9 cellular contexts compared by ENCODE assay signal in the genomic region with DNA sequence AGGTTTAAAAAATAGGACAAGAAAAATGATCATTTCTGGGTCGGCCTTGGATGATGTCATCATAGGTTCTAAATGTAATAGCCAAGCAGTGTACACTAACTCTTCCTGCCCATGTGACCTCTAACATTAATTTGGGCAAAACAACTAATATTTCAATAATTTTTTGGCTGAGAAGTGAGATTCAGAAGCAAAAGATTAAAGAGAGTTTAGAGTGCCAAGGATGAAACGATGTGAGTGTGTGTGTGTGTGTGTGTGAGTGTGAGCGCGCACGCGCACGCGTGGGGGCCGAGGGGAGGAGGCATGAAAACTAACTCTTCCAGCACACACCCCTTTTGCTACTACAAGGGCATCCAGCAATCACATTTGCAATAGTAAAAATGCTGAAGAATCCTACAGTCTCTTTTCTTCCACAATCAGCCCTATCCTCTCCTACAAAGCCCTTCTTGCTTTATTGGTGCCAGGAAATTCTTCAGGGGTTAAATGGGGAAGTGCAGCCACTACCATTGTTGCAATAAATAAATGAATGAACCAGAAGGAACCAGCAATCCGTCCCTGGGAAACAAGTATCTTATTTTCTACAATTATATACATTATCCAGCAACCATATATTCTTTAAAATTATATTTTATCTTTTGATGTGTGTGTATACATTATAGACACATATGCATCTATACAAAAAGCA. TPM values are rescaled to one million over a fixed set of nuclear protein-coding genes. Genes with fewer than 3 reads are reported as not detected.
DNase-seq lines count a peak whose midpoint lies in the region; ATAC-seq and TF ChIP-seq lines count a peak whose summit lies in the region.
"Had no signal": no experiment of that assay in that cellular context is flagged by ENCODE, and none has a peak within 500 bp of the region (broad histone marks: within the 10 kb centered on the region; RNA-seq: fewer than 3 reads in every experiment).

No MANE protein-coding gene starts in this region.

- POLR2A ChIA-PET in HEK293T (lab: Yijun Ruan, JAX) = no interaction called here

- no peaks in the 10 kb centered on the region for H4K20me1 ChIP-seq in osteoblast (ENCODE audit: insufficient read depth, low read length)

- H3K27ac ChIP-seq in osteoblast (ENCODE audit: low read depth, low read length) = peak overlapping the region; percentile 77

- no peak for ATAC-seq in HG02759 (IDR thresholded peaks at IDR 0.05; ENCODE audit: unreplicated experiment)

- no peaks in the 10 kb centered on the region for H3K9me3 ChIP-seq in BE2C
- H3K9me3 ChIP-seq in osteoblast (ENCODE audit: low read depth, low read length) = no peaks in the 10 kb centered on the region

- peak overlapping the region; percentile 33 for H2AFZ ChIP-seq in osteoblast (ENCODE audit: low read length)

- H3K4me3 ChIP-seq in BE2C (ENCODE audit: low read depth, low read length) = peak overlapping the region; percentile 54
- peak overlapping the region; percentile 58 for H3K4me3 ChIP-seq in fibroblast of villous mesenchyme (ENCODE audit: low read depth, low read length)
- peak overlapping the region; percentile 57 for H3K4me3 ChIP-seq in osteoblast (ENCODE audit: insufficient read depth, low read length)

- peaks cover 37% of the 10 kb centered on the region for H3K79me2 ChIP-seq in osteoblast (ENCODE audit: insufficient read depth, low read length)

- H3K36me3 ChIP-seq in BE2C (no peaks in the 10 kb centered on the region), osteoblast (ENCODE audit: insufficient read depth, low read length) (peaks cover 3% of the 10 kb centered on the region)

- H3K27me3 ChIP-seq in BE2C (no peaks in the 10 kb centered on the region), osteoblast (ENCODE audit: insufficient read depth, low read length) (no peaks in the 10 kb centered on the region)

- no peak for DNase-seq in BE2C
- peak; percentile 40 for DNase-seq in SK-N-DZ (ENCODE audit: low spot score)
- peak; percentile 59 for DNase-seq in fibroblast of villous mesenchyme (ENCODE audit: low read depth)
- no peak for DNase-seq in osteoblast (ENCODE audit: insufficient read length, low spot score, missing footprints)
- DNase-seq in ACHN = no peak
- DNase-seq in GM20000 (ENCODE audit: low spot score) = no peak
- DNase-seq in HEK293T (ENCODE audit: extremely low spot score) = no peak
- DNase-seq: activated naive CD4-positive, alpha-beta T cell treated with Interleukin-2 at 50 U/mL for 16 hours had no signal

- CTCF ChIA-PET in HEK293T (lab: Yijun Ruan, JAX) = no interaction called here

- in situ Hi-C loops in ACHN (cut with HindIII; ENCODE audit: low pct_ligation_motif_present, low pct_unique_long_range_greater_than_20kb, low sequenced_read_pairs) = loop anchor here (10.0 kb wide), 1 partner anchor 186 kb away; the partner anchor contains the start of genes SUDS3 and TAOK3

- TF ChIP-seq CTCF in BE2C (IDR thresholded peaks at IDR 0.05; ENCODE audit: low read depth, low read length) = no peak
- TF ChIP-seq CTCF in fibroblast of villous mesenchyme (IDR thresholded peaks at IDR 0.05; ENCODE audit: insufficient read depth, low read depth, low read length) = no peak
- no peak for TF ChIP-seq CTCF in osteoblast (IDR thresholded peaks at IDR 0.05; ENCODE audit: extremely low read depth, low read depth, low read length)
- no peak for TF ChIP-seq CTCF in GM20000 (IDR thresholded peaks at IDR 0.05; ENCODE audit: extremely low read depth, missing control alignments)

- H3K4me1 ChIP-seq in BE2C = peaks cover 6% of the 10 kb centered on the region; the same call in 1 of the 2 replicates
- H3K4me1 ChIP-seq in osteoblast (ENCODE audit: insufficient read depth, low read length) = peaks cover 45% of the 10 kb centered on the region

- peak overlapping the region; percentile 86 for H3K4me2 ChIP-seq in osteoblast (ENCODE audit: insufficient read depth, low read length)

TF ChIP-seq in HEK293T, 16 proteins besides CTCF, POLR2A, EP300 and RAD21:
- TF ChIP-seq SP1 (IDR thresholded peaks at IDR 0.05) = no peak
- TF ChIP-seq SUZ12 (IDR thresholded peaks at IDR 0.05) = no peak
- TF ChIP-seq FOXM1 (IDR thresholded peaks at IDR 0.05; ENCODE audit: borderline replicate concordance) = no peak
- TF ChIP-seq ELF4 (IDR thresholded peaks at IDR 0.05) = no peak
- TF ChIP-seq BHLHE40 (IDR thresholded peaks at IDR 0.05; ENCODE audit: borderline replicate concordance) = no peak
- TF ChIP-seq LEF1 (IDR thresholded peaks at IDR 0.05; ENCODE audit: borderline replicate concordance) = no peak
- no peak for TF ChIP-seq ZNF384 (IDR thresholded peaks at IDR 0.05)
- no peak for TF ChIP-seq FOXK2 (IDR thresholded peaks at IDR 0.05)
- no peak for TF ChIP-seq HDGF (IDR thresholded peaks at IDR 0.05; ENCODE audit: borderline replicate concordance)
- no peak for TF ChIP-seq PKNOX1 (IDR thresholded peaks at IDR 0.05)

RNA-seq across cellular contexts. Expression of gene PEBP1, which starts 52.9 kb away (rescaled TPM):
- 362 TPM for polyA plus RNA-seq in BE2C (2012; ENCODE audit: insufficient read depth, insufficient read length, low read depth)
- 776 and 855 TPM in 2 replicates for polyA plus RNA-seq in SK-N-DZ (2014; cell fraction: cytosol; rRNA removed)
- 293 and 383 TPM in 2 replicates for polyA plus RNA-seq in SK-N-DZ (2014; cell fraction: nucleus; rRNA removed)
- total RNA-seq in fibroblast of villous mesenchyme (155 and 156 TPM in 2 replicates), osteoblast (180 and 185 TPM in 2 replicates)

Comparison
In these comparisons a context has a peak if more than half of its experiments do, and no peak if none do; other contexts are left out.
1. DNase-seq: peak in SK-N-DZ (single experiment) and fibroblast of villous mesenchyme (single experiment); none in BE2C (single experiment), osteoblast (single experiment), ACHN (single experiment), GM20000 (single experiment) and HEK293T (single experiment).
2. Peak in every context shown above with its lines, with median percentiles within 50 percentile points of each other: H3K4me3 ChIP-seq.